In the genomic region with DNA sequence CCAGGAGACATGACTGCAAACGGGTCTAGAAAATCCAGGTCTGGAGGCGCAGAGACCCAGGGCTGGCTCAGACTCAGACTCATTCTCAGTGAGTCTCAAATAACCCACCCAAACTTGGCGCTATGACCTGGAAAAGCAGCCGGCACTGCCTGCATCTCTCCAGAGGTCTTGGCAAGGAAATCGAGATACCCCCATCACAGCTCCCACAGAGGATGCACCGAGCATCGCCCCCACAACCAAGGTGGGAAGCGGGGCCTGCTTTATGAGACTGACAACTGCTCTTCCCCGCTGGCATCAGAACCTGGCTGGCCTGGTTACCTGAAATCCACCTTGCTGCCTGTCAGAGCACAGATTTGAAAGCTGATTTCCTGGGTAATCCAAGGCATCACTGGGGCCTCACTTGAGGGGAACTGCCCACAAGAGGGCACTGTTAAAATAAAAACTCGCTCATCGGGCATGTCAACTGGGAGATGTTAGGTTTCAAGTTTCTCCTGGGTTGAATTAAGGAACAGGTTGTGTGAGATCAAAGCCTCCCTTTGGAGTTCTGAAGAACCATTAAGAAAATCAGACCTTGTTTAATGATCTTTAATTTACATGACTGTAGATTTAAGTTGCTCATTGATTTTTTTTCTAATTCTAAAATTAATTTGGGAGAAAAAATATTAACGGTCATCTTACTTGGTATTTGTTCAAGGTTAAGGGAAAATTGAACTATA, we compare ENCODE assay signal across 8 cellular contexts. TPM values are rescaled to one million over a fixed set of nuclear protein-coding genes. Genes with fewer than 3 reads are reported as not detected.
DNase-seq lines count a peak whose midpoint lies in the region; ATAC-seq and TF ChIP-seq lines count a peak whose summit lies in the region.

No MANE protein-coding gene starts in this region.

- no CpG with 5 or more reads among the region's 12 CpGs for WGBS in H9 (ENCODE audit: extremely low coverage, insufficient read length, low lambda C conversion rate)
- 74 to 76% methylated on average over 12 of the region's 12 CpGs for WGBS in tibial nerve, 2 donors

- no peak for TF ChIP-seq EP300 in tibial nerve (IDR thresholded peaks at IDR 0.05)

- H3K27ac ChIP-seq in H9 (ENCODE audit: insufficient read length, low read depth, low read length) (no peak overlapping the region), tibial nerve (peak overlapping the region in 1 of 4 donors; percentile 11)

- no peak overlapping the region for H4K91ac ChIP-seq in H9 (ENCODE audit: insufficient read length, low read depth, low read length)

- no peak for ATAC-seq in stimulated activated effector memory CD8-positive, alpha-beta T cell treated with anti-CD3 and anti-CD28 coated beads, Interleukin-12 subunit alpha, Interleukin-12 subunit beta, amount 100 ng/mL, for 72 hours
- no peak for ATAC-seq in GM19452 (IDR thresholded peaks at IDR 0.05; ENCODE audit: unreplicated experiment)

- peaks cover 29 to 37% of the 10 kb centered on the region in 2 experiments for H3K4me1 Mint-ChIP-seq in H9
- no peaks in the 10 kb centered on the region for H3K4me1 Mint-ChIP-seq in stimulated activated effector memory CD8-positive, alpha-beta T cell treated with anti-CD3 and anti-CD28 coated beads, Interleukin-12 subunit alpha, Interleukin-12 subunit beta, amount 100 ng/mL, for 72 hours

- H3K23me2 ChIP-seq in H9 (ENCODE audit: insufficient read length, low read depth, low read length, poor library complexity, severe bottlenecking): no peaks in the 10 kb centered on the region

- no peak overlapping the region for H2BK15ac ChIP-seq in H9 (ENCODE audit: low read depth, low read length)

- H3K27me3 ChIP-seq in H9 (ENCODE audit: insufficient read depth, low read length): no peaks in the 10 kb centered on the region
- H3K27me3 ChIP-seq in tibial nerve: no peaks in the 10 kb centered on the region

- no peaks in the 10 kb centered on the region for H4K20me1 ChIP-seq in H9 (ENCODE audit: control insufficient read depth, insufficient read depth, insufficient read length)

- H3K18ac ChIP-seq in H9 (ENCODE audit: insufficient read length, low read depth, low read length): no peak overlapping the region

- no peak overlapping the region for H3K4me2 ChIP-seq in H9 (ENCODE audit: insufficient read depth, insufficient read length, low read length)

- no peak overlapping the region for H3K9ac ChIP-seq in H9 (ENCODE audit: extremely low read depth, insufficient read length, low read length)

- H3K23ac ChIP-seq in H9 (ENCODE audit: insufficient read length, low read depth, low read length): no peak overlapping the region

- no peak overlapping the region for H2AK5ac ChIP-seq in H9 (ENCODE audit: insufficient read length, low read length)

- no peak overlapping the region; a peak in 1 of 7 replicates for H3K27ac Mint-ChIP-seq in H9
- no peak overlapping the region for H3K27ac Mint-ChIP-seq in stimulated activated effector memory CD8-positive, alpha-beta T cell treated with anti-CD3 and anti-CD28 coated beads, Interleukin-12 subunit alpha, Interleukin-12 subunit beta, amount 100 ng/mL, for 72 hours

- peak; percentile 50 for DNase-seq in DMS 273 treated with DMSO at 0.1 percent for 48 hours (lab: John Stamatoyannopoulos, UW)
- peak; percentile 56 for DNase-seq in H9
- DNase-seq in NCI-H510A (lab: John Stamatoyannopoulos, UW): peak; percentile 60
- peak; percentile 54 for DNase-seq in astrocyte of the hippocampus (ENCODE audit: low read depth, low spot score)
- DNase-seq in iris pigment epithelial cell (ENCODE audit: low read depth): peak; percentile 53
- peak in 1 of 2 donors; percentile 63 for DNase-seq in tibial nerve (ENCODE audit: low spot score in 2 of 2)
- DNase-seq in stimulated activated effector memory CD8-positive, alpha-beta T cell treated with anti-CD3 and anti-CD28 coated beads, Interleukin-12 subunit alpha, Interleukin-12 subunit beta, amount 100 ng/mL, for 72 hours (ENCODE audit: low spot score in 2 of 2): no peak

- H3K9me3 Mint-ChIP-seq in H9: peaks cover 0 to 1% of the 10 kb centered on the region in 2 experiments; a peak in 3 of 5 replicates
- H3K9me3 Mint-ChIP-seq in stimulated activated effector memory CD8-positive, alpha-beta T cell treated with anti-CD3 and anti-CD28 coated beads, Interleukin-12 subunit alpha, Interleukin-12 subunit beta, amount 100 ng/mL, for 72 hours: no peaks in the 10 kb centered on the region

- H2AFZ ChIP-seq in H9 (ENCODE audit: low read length): no peak overlapping the region

- no peak overlapping the region for H3K4me3 ChIP-seq in tibial nerve

- H3K27me3 Mint-ChIP-seq in H9 (ENCODE audit: low read depth): no peaks in the 10 kb centered on the region

- H4K8ac ChIP-seq in H9 (replicated peaks; ENCODE audit: insufficient read length, low read depth, low read length): no peak overlapping the region

- TF ChIP-seq CTCF in H9 (conservative IDR thresholded peaks at IDR 0.05): peak; percentile 84
- TF ChIP-seq CTCF in tibial nerve (IDR thresholded peaks at IDR 0.05): peak; percentile 41 to 57 (median 51)

- H3T11ph ChIP-seq in H9 (ENCODE audit: low read length): no peak overlapping the region

- H3K4ac ChIP-seq in H9 (ENCODE audit: low read depth, low read length): no peak overlapping the region

- no peaks in the 10 kb centered on the region for H3K79me1 ChIP-seq in H9 (ENCODE audit: insufficient read depth, low read depth, low read length, poor library complexity, severe bottlenecking)

- no peak overlapping the region for H2BK5ac ChIP-seq in H9 (ENCODE audit: insufficient read length, low read length)

- H2BK20ac ChIP-seq in H9 (ENCODE audit: low read depth, low read length, poor library complexity, severe bottlenecking): no peak overlapping the region

- no peak for TF ChIP-seq POLR2A in tibial nerve (IDR thresholded peaks at IDR 0.05)

- no peak overlapping the region for H3K14ac ChIP-seq in H9 (ENCODE audit: insufficient read depth, low read length)

- H3K56ac ChIP-seq in H9 (ENCODE audit: insufficient read length, low read depth, low read length): no peak overlapping the region

- H3K9me3 ChIP-seq in H9 (ENCODE audit: control insufficient read depth, low read depth, low read length) (no peaks in the 10 kb centered on the region), tibial nerve (no peaks in the 10 kb centered on the region)

- H2BK120ac ChIP-seq in H9 (ENCODE audit: low read depth, low read length, poor library complexity, severe bottlenecking): no peak overlapping the region

- H2BK12ac ChIP-seq in H9 (ENCODE audit: insufficient read length, low read depth, low read length): no peak overlapping the region

- no peaks in the 10 kb centered on the region; the same call in 1 of the 2 replicates for H3K4me1 ChIP-seq in H9 (ENCODE audit: insufficient read depth, low read length)
- peaks cover 0 to 12% (median 0%) of the 10 kb centered on the region in 4 donors for H3K4me1 ChIP-seq in tibial nerve

- peaks cover 0 to 7% (median 0%) of the 10 kb centered on the region in 3 experiments; a peak in 3 of 7 replicates for H3K36me3 Mint-ChIP-seq in H9 (ENCODE audit: insufficient read depth in 1 of 3, low read depth in 3 of 3)
- H3K36me3 Mint-ChIP-seq in stimulated activated effector memory CD8-positive, alpha-beta T cell treated with anti-CD3 and anti-CD28 coated beads, Interleukin-12 subunit alpha, Interleukin-12 subunit beta, amount 100 ng/mL, for 72 hours: peaks cover 8% of the 10 kb centered on the region

- peaks cover 0 to 16% (median 0%) of the 10 kb centered on the region in 3 donors for H3K36me3 ChIP-seq in tibial nerve

- H3K79me2 ChIP-seq in H9 (ENCODE audit: insufficient read depth, low read length): no peaks in the 10 kb centered on the region

- no peak overlapping the region for H4K5ac ChIP-seq in H9 (ENCODE audit: insufficient read length, low read depth, low read length)

- H3K4me3 Mint-ChIP-seq in H9: no peak overlapping the region
- H3K4me3 Mint-ChIP-seq in stimulated activated effector memory CD8-positive, alpha-beta T cell treated with anti-CD3 and anti-CD28 coated beads, Interleukin-12 subunit alpha, Interleukin-12 subunit beta, amount 100 ng/mL, for 72 hours: no peak overlapping the region

RNA-seq across cellular contexts. Expression of gene KIF16B, which starts 55.0 kb away (rescaled TPM):
- total RNA-seq in H9 (2021) (7.0 and 7.4 TPM in 2 replicates), tibial nerve (10 to 100 TPM; 19.9 to 40.2 (median 20.5) TPM)

Comparison
In these comparisons a context has a peak if more than half of its experiments do, and no peak if none do; other contexts are left out.
1. DNase-seq: peak in DMS 273 treated with DMSO at 0.1 percent for 48 hours (single experiment), H9 (single experiment), NCI-H510A (single experiment), astrocyte of the hippocampus (single experiment) and iris pigment epithelial cell (single experiment); none in stimulated activated effector memory CD8-positive, alpha-beta T cell treated with anti-CD3 and anti-CD28 coated beads, Interleukin-12 subunit alpha, Interleukin-12 subunit beta, amount 100 ng/mL, for 72 hours (0 of 2).